Comparison of ENCODE assay signal across 20 cellular contexts in the genomic region with DNA sequence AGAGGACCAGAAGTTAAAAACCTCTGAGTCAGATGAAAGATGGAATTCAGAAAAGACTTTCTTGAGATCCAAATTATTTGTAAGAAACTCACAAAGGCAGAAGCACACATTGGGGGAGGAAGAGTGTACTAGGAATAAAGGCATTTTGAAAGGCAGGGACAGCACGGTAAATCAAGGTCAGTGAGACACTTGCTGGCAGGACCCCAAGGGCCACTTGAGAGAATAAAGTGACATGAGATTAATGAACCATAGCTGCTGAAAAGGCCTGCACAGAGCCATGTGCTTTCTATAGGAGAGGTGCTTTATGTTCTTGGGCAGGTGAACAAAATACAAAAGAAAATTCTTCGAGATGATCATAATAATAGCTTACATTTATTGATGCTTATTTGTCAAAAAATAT.
A peak's percentile ranks its signal among the peaks of the same experiment; 100 is the strongest.
DNase-seq lines count a peak whose midpoint lies in the region; TF ChIP-seq lines count a peak whose summit lies in the region.
"Had no signal": no experiment of that assay in that cellular context is flagged by ENCODE, and none has a peak within 500 bp of the region (broad histone marks: within the 10 kb centered on the region; RNA-seq: fewer than 3 reads in every experiment).

No MANE protein-coding gene starts in this region.

- H3K9me3 ChIP-seq in BE2C: no peaks in the 10 kb centered on the region
- no peaks in the 10 kb centered on the region for H3K9me3 ChIP-seq in left ventricle myocardium inferior (replicated peaks)

- no peaks in the 10 kb centered on the region for H3K27me3 ChIP-seq in BE2C
- H3K27me3 ChIP-seq in left ventricle myocardium inferior (ENCODE audit: low read depth): no peaks in the 10 kb centered on the region

- H3K4me3 ChIP-seq in BE2C (ENCODE audit: low read depth, low read length) (no peak overlapping the region), left ventricle myocardium inferior (no peak overlapping the region)
- H3K4me3 ChIP-seq: GM23248, PC-9, SK-N-MC had no signal

- intact Hi-C loops in left ventricle myocardium inferior (cut with micrococcal nuclease): no loop called here

- TF ChIP-seq CTCF in BE2C (IDR thresholded peaks at IDR 0.05; ENCODE audit: low read depth, low read length) (no peak), left ventricle myocardium inferior (IDR thresholded peaks at IDR 0.05; ENCODE audit: borderline replicate concordance) (no peak)

- peak; percentile 56 for DNase-seq in BE2C
- DNase-seq in COLO668 (lab: John Stamatoyannopoulos, UW; ENCODE audit: unreplicated experiment): peak; percentile 0
- DNase-seq in NCI-H345 treated with DMSO at 0.1 percent for 48 hours (lab: John Stamatoyannopoulos, UW; ENCODE audit: unreplicated experiment): peak; percentile 1
- peak; percentile 64 for DNase-seq in left ventricle myocardium inferior
- no peak for DNase-seq in anterior cingulate cortex (lab: John Stamatoyannopoulos, UW)
- no peak for DNase-seq in stimulated activated CD4-positive, alpha-beta T cell treated with anti-CD3 and anti-CD28 coated beads, Interleukin-15, amount 100 ng/mL, for 24 hours
- no peak for DNase-seq in GOT3 (lab: John Stamatoyannopoulos, UW)
- DNase-seq in NCI-H446 treated with DMSO at 0.1 percent for 48 hours (lab: John Stamatoyannopoulos, UW): no peak
- DNase-seq: ACHN, COR-L47, DMS 273 treated with DMSO at 0.1 percent for 48 hours, GDM1, GM23248, NCI-H1092 treated with DMSO at 0.1 percent for 48 hours, NCI-H187, NCI-H2107, PC-9, T-helper 1 cell, T-helper 9 cell had no signal

- H3K4me1 ChIP-seq in BE2C: peaks cover 9% of the 10 kb centered on the region
- peaks cover 3% of the 10 kb centered on the region for H3K4me1 ChIP-seq in left ventricle myocardium inferior

- no peaks in the 10 kb centered on the region for H3K36me3 ChIP-seq in BE2C
- no peaks in the 10 kb centered on the region for H3K36me3 ChIP-seq in left ventricle myocardium inferior

- no peak overlapping the region for H3K27ac ChIP-seq in left ventricle myocardium inferior (replicated peaks)
- H3K27ac ChIP-seq: GM23248, PC-9, SK-N-MC had no signal

Comparison
In these comparisons a context has a peak if more than half of its experiments do, and no peak if none do; other contexts are left out.
1. DNase-seq: peak in BE2C (single experiment), COLO668 (single experiment), NCI-H345 treated with DMSO at 0.1 percent for 48 hours (single experiment) and left ventricle myocardium inferior (single experiment); none in anterior cingulate cortex (0 of 58), stimulated activated CD4-positive, alpha-beta T cell treated with anti-CD3 and anti-CD28 coated beads, Interleukin-15, amount 100 ng/mL, for 24 hours (single experiment), GOT3 (single experiment) and NCI-H446 treated with DMSO at 0.1 percent for 48 hours (single experiment).